Comparison of ENCODE assay signal across 22 cellular contexts in genomic region chr20:61105395-61105794, GRCh38.
"Had no signal": no experiment of that assay in that cellular context is flagged by ENCODE, and none has a peak within 500 bp of the region (broad histone marks: within the 10 kb centered on the region; RNA-seq: fewer than 3 reads in every experiment).

No MANE protein-coding gene starts in this region.

- H3K4me2 ChIP-seq: KMS-11 had no signal

- H3K36me3 Mint-ChIP-seq: IgD-negative memory B cell had no signal

- H3K27ac Mint-ChIP-seq: IgD-negative memory B cell had no signal

- H3K36me3 ChIP-seq: SJCRH30 had no signal

- H3K4me1 ChIP-seq: SJCRH30 had no signal

- ATAC-seq: HepG2, K562, SK-N-SH treated with all-trans-retinoic acid at 6 μM for 48 hours had no signal

- H3K27me3 Mint-ChIP-seq: IgD-negative memory B cell had no signal

- DNase-seq: Kasumi-1, MM.1S, NCI-H1092 treated with DMSO at 0.1 percent for 48 hours, NCI-H1436, NCI-H187, NCI-H2029, NCI-H2081 treated with DMSO at 0.1 percent for 48 hours, NCI-H2171, NCI-H226, NCI-H446, NCI-H510A, NCI-H524 treated with DMSO at 0.1 percent for 48 hours, NCI-H69, NCI-H774, RPMI8226, SHP77 treated with DMSO at 0.1 percent for 48 hours, SJCRH30 had no signal

- H3K4me3 Mint-ChIP-seq: IgD-negative memory B cell had no signal

- H3K9me3 ChIP-seq: SJCRH30 had no signal

- H3K27ac ChIP-seq: KMS-11, SJCRH30 had no signal

- H3K4me3 ChIP-seq: K562, SJCRH30 had no signal

- H3K9ac ChIP-seq: KMS-11 had no signal
